In genomic region chr9:114495992-114496391, GRCh38 we compare ENCODE assay signal across 16 cellular contexts.
"Had no signal": no experiment of that assay in that cellular context is flagged by ENCODE, and none has a peak within 500 bp of the region (broad histone marks: within the 10 kb centered on the region; RNA-seq: fewer than 3 reads in every experiment).

No MANE protein-coding gene starts in this region.

- H3K4me3 Mint-ChIP-seq: activated CD4-positive, alpha-beta T cell treated with anti-CD3 and anti-CD28 coated beads, Interleukin-2, amount 10 ng/mL, durations not matched to agents 7 days and 5 days; activated naive CD4-positive, alpha-beta T cell treated with anti-CD3 and anti-CD28 coated beads for 36 hours; activated T-cell treated with anti-CD3 and anti-CD28 coated beads, Interleukin-2, amount 50 U/mL, for 4 hours; mesothelial cell of epicardium; nephron; stimulated activated naive CD8-positive, alpha-beta T cell treated with anti-CD3 and anti-CD28 coated beads, Interleukin-15, Interleukin-2, amounts not matched to agents 100 ng/mL and 50 ng/mL, for 24 hours had no signal

- H3K9me3 ChIP-seq: heart left ventricle, right atrium auricular region, tibial nerve had no signal

- H3K4me3 ChIP-seq: heart left ventricle, right atrium auricular region, tibial nerve had no signal

- H3K27ac Mint-ChIP-seq: activated CD4-positive, alpha-beta T cell treated with anti-CD3 and anti-CD28 coated beads, Interleukin-2, amount 10 ng/mL, durations not matched to agents 7 days and 5 days; activated naive CD4-positive, alpha-beta T cell treated with anti-CD3 and anti-CD28 coated beads for 36 hours; mesothelial cell of epicardium; nephron; stimulated activated naive CD8-positive, alpha-beta T cell treated with anti-CD3 and anti-CD28 coated beads, Interleukin-15, Interleukin-2, amounts not matched to agents 100 ng/mL and 50 ng/mL, for 24 hours had no signal

- H3K4me1 ChIP-seq: heart left ventricle, right atrium auricular region, tibial nerve had no signal

- H3K36me3 ChIP-seq: heart left ventricle, right atrium auricular region, tibial nerve had no signal

- H3K9me3 Mint-ChIP-seq: activated CD4-positive, alpha-beta T cell treated with anti-CD3 and anti-CD28 coated beads, Interleukin-2, amount 10 ng/mL, durations not matched to agents 7 days and 5 days; activated naive CD4-positive, alpha-beta T cell treated with anti-CD3 and anti-CD28 coated beads for 36 hours; activated T-cell treated with anti-CD3 and anti-CD28 coated beads, Interleukin-2, amount 50 U/mL, for 4 hours; mesothelial cell of epicardium; nephron; stimulated activated naive CD8-positive, alpha-beta T cell treated with anti-CD3 and anti-CD28 coated beads, Interleukin-15, Interleukin-2, amounts not matched to agents 100 ng/mL and 50 ng/mL, for 24 hours had no signal

- H3K27ac ChIP-seq: heart left ventricle, right atrium auricular region, tibial nerve had no signal

- DNase-seq: activated CD4-positive, alpha-beta T cell treated with anti-CD3 and anti-CD28 coated beads, Interleukin-2, amount 10 ng/mL, durations not matched to agents 7 days and 5 days; activated CD8-positive, alpha-beta memory T cell treated with anti-CD3 and anti-CD28 coated beads, Interleukin-2, amount 50 U/mL, for 4 hours; activated naive CD4-positive, alpha-beta T cell treated with anti-CD3 and anti-CD28 coated beads for 36 hours; activated T-cell treated with anti-CD3 and anti-CD28 coated beads, Interleukin-2, amount 50 U/mL, for 4 hours; cerebellar nuclear complex; cortex of kidney; heart left ventricle; kidney; T-helper 9 cell had no signal

- H3K27me3 ChIP-seq: right atrium auricular region had no signal

- ATAC-seq: activated CD4-positive, CD25-positive, alpha-beta regulatory T cell treated with anti-CD3 and anti-CD28 coated beads, Interleukin-2, amount 50 U/mL, for 24 hours; activated T-cell treated with anti-CD3 and anti-CD28 coated beads, Interleukin-2, amount 50 U/mL, for 4 hours; heart left ventricle; left lobe of liver had no signal
